In genomic region chr16:26071383-26071782, GRCh38 we compare ENCODE assay signal across 17 cellular contexts.
DNase-seq lines count a peak whose midpoint lies in the region; ATAC-seq and TF ChIP-seq lines count a peak whose summit lies in the region.
"Had no signal": no experiment of that assay in that cellular context is flagged by ENCODE, and none has a peak within 500 bp of the region (broad histone marks: within the 10 kb centered on the region; RNA-seq: fewer than 3 reads in every experiment).

No MANE protein-coding gene starts in this region.

- H3K9me3 Mint-ChIP-seq in H9 = peaks cover 0 to 2% of the 10 kb centered on the region in 2 experiments; a peak in 3 of 5 replicates
- H3K9me3 Mint-ChIP-seq in endodermal cell = peaks cover 2% of the 10 kb centered on the region
- peaks cover 3% of the 10 kb centered on the region for H3K9me3 Mint-ChIP-seq in nephron

- H2AK5ac ChIP-seq in H9 (ENCODE audit: insufficient read length, low read length) = no peak overlapping the region

- peak overlapping the region; percentile 14 for H2BK120ac ChIP-seq in H9 (ENCODE audit: low read depth, low read length, poor library complexity, severe bottlenecking)

- H3K23me2 ChIP-seq in H9 (ENCODE audit: insufficient read length, low read depth, low read length, poor library complexity, severe bottlenecking) = no peaks in the 10 kb centered on the region

- peak overlapping the region; percentile 92 for H3K18ac ChIP-seq in H9 (ENCODE audit: insufficient read length, low read depth, low read length)

- H3K79me2 ChIP-seq in H9 (ENCODE audit: insufficient read depth, low read length) = no peaks in the 10 kb centered on the region

- H2BK5ac ChIP-seq in H9 (ENCODE audit: insufficient read length, low read length) = no peak overlapping the region

- ATAC-seq in heart right ventricle = no peak
- ATAC-seq: CD8-positive, alpha-beta T cell; Panc1 had no signal

- peak overlapping the region; percentile 70; the same call in 1 of the 2 replicates for H3K14ac ChIP-seq in H9 (ENCODE audit: insufficient read depth, low read length)

- peaks cover 7% of the 10 kb centered on the region; the same call in 1 of the 2 replicates for H3K4me1 ChIP-seq in H9 (ENCODE audit: insufficient read depth, low read length)
- H3K4me1 ChIP-seq in endodermal cell (ENCODE audit: control insufficient read depth, insufficient read depth, low read length) = no peaks in the 10 kb centered on the region
- no peaks in the 10 kb centered on the region for H3K4me1 ChIP-seq in heart right ventricle

- H3T11ph ChIP-seq in H9 (ENCODE audit: low read length) = peak overlapping the region; percentile 96

- no peak overlapping the region for H3K23ac ChIP-seq in H9 (ENCODE audit: insufficient read length, low read depth, low read length)

- TF ChIP-seq CTCF in H9 (conservative IDR thresholded peaks at IDR 0.05) (no peak), endodermal cell (conservative IDR thresholded peaks at IDR 0.05) (no peak), nephron (IDR thresholded peaks at IDR 0.05; ENCODE audit: unreplicated experiment in 3 of 3) (no peak), heart right ventricle (IDR thresholded peaks at IDR 0.05) (no peak)

- no CpG with 5 or more reads among the region's 3 CpGs for WGBS in H9 (ENCODE audit: extremely low coverage, insufficient read length, low lambda C conversion rate)
- 94 to 100% methylated on average over 1 to 3 of the region's 3 CpGs for WGBS in endodermal cell (ENCODE audit: insufficient coverage in 1 of 2, insufficient read length in 1 of 2), 2 experiments
- 75 to 78% methylated on average over 3 of the region's 3 CpGs for WGBS in heart right ventricle, 2 donors

- H4K8ac ChIP-seq in H9 (replicated peaks; ENCODE audit: insufficient read length, low read depth, low read length) = no peak overlapping the region

- no peak overlapping the region for H2AFZ ChIP-seq in H9 (ENCODE audit: low read length)

- H3K56ac ChIP-seq in H9 (ENCODE audit: insufficient read length, low read depth, low read length) = no peak overlapping the region

- H3K4me3 Mint-ChIP-seq in H9 = peak overlapping the region in 1 of 2 experiments; percentile 7; a peak in 1 of 5 replicates
- no peak overlapping the region for H3K4me3 Mint-ChIP-seq in endodermal cell
- no peak overlapping the region for H3K4me3 Mint-ChIP-seq in nephron
- H3K4me3 Mint-ChIP-seq: CD8-positive, alpha-beta T cell had no signal

- no peak overlapping the region for H4K5ac ChIP-seq in H9 (ENCODE audit: insufficient read length, low read depth, low read length)

- H3K27ac ChIP-seq in H9 (ENCODE audit: insufficient read length, low read depth, low read length) (peak overlapping the region; percentile 60), endodermal cell (ENCODE audit: low read depth, low read length) (peak overlapping the region; percentile 91), heart right ventricle (no peak overlapping the region)
- H3K27ac ChIP-seq: KMS-11 had no signal

- H3K4me1 Mint-ChIP-seq in H9 (peaks cover 22 to 29% of the 10 kb centered on the region in 2 experiments), endodermal cell (peaks cover 4% of the 10 kb centered on the region), nephron (peaks cover 9% of the 10 kb centered on the region)

- no peak overlapping the region for H3K4me3 ChIP-seq in endodermal cell (ENCODE audit: low read length)
- H3K4me3 ChIP-seq in heart right ventricle = no peak overlapping the region

- H3K9ac ChIP-seq in H9 (ENCODE audit: extremely low read depth, insufficient read length, low read length) (no peak overlapping the region), endodermal cell (ENCODE audit: extremely low read depth, low read length, poor library complexity, severe bottlenecking) (no peak overlapping the region)
- H3K9ac ChIP-seq: KMS-11 had no signal

- H3K4ac ChIP-seq in H9 (ENCODE audit: low read depth, low read length) = no peak overlapping the region; the same call in 1 of the 2 replicates

- no peak overlapping the region for H3K4me2 ChIP-seq in H9 (ENCODE audit: insufficient read depth, insufficient read length, low read length)
- H3K4me2 ChIP-seq: KMS-11 had no signal

- no peak overlapping the region for H4K91ac ChIP-seq in H9 (ENCODE audit: insufficient read length, low read depth, low read length)

- no peaks in the 10 kb centered on the region for H4K20me1 ChIP-seq in H9 (ENCODE audit: control insufficient read depth, insufficient read depth, insufficient read length)

- H3K27me3 ChIP-seq in H9 (ENCODE audit: insufficient read depth, low read length) (no peaks in the 10 kb centered on the region), endodermal cell (ENCODE audit: control insufficient read depth, insufficient read depth, low read length, poor library complexity, severe bottlenecking) (no peaks in the 10 kb centered on the region), heart right ventricle (peaks cover 0 to 9% (median 0%) of the 10 kb centered on the region in 7 donors)

- DNase-seq in H9 = no peak
- no peak for DNase-seq in endodermal cell
- DNase-seq in DMS153 treated with DMSO at 0.1 percent for 48 hours (lab: John Stamatoyannopoulos, UW; ENCODE audit: unreplicated experiment) = no peak
- no peak for DNase-seq in heart right ventricle
- DNase-seq in NCI-H2171 treated with DMSO at 0.1 percent for 48 hours (lab: John Stamatoyannopoulos, UW) = no peak
- no peak for DNase-seq in NCI-H345 (lab: John Stamatoyannopoulos, UW)
- DNase-seq: CD8-positive, alpha-beta T cell; DMS153; HCEC 1CT; IMR-90; NCI-H1105 treated with DMSO at 0.1 percent for 48 hours; NCI-H2029 treated with DMSO at 0.1 percent for 48 hours; NCI-H524 treated with DMSO at 0.1 percent for 48 hours; NCI-H82 had no signal

- H3K27me3 Mint-ChIP-seq in H9 (ENCODE audit: low read depth) (no peaks in the 10 kb centered on the region; the same call in 1 of the 2 replicates), endodermal cell (ENCODE audit: insufficient read depth) (peaks cover 2% of the 10 kb centered on the region), nephron (ENCODE audit: low read depth) (no peaks in the 10 kb centered on the region)

- H3K36me3 Mint-ChIP-seq in H9 (ENCODE audit: insufficient read depth in 1 of 3, low read depth in 3 of 3) (0 out of 7 replicates have a peak, but pooled peaks cover 0 to 4% (median 0%) of the 10 kb centered on the region in 3 experiments), endodermal cell (ENCODE audit: low read depth) (no peaks in the 10 kb centered on the region), nephron (ENCODE audit: low read depth) (no peaks in the 10 kb centered on the region)
- H3K36me3 Mint-ChIP-seq: CD8-positive, alpha-beta T cell had no signal

- H3K27ac Mint-ChIP-seq in H9 (peak overlapping the region in 1 of 3 experiments; percentile 89; a peak in 2 of 7 replicates), endodermal cell (no peak overlapping the region), nephron (peak overlapping the region in 2 of 3 experiments; percentile 7 to 13)
- H3K27ac Mint-ChIP-seq: CD8-positive, alpha-beta T cell had no signal

- H3K79me1 ChIP-seq in H9 (ENCODE audit: insufficient read depth, low read depth, low read length, poor library complexity, severe bottlenecking) = no peaks in the 10 kb centered on the region

- H2BK20ac ChIP-seq in H9 (ENCODE audit: low read depth, low read length, poor library complexity, severe bottlenecking) = no peak overlapping the region

- intact Hi-C loops in heart right ventricle (cut with DNase I) = no loop called here

- H2BK15ac ChIP-seq in H9 (ENCODE audit: low read depth, low read length) = no peak overlapping the region

- H2BK12ac ChIP-seq in H9 (ENCODE audit: insufficient read length, low read depth, low read length) = no peak overlapping the region

- no peaks in the 10 kb centered on the region for H3K36me3 ChIP-seq in endodermal cell (ENCODE audit: control insufficient read depth, insufficient read depth, low read length)
- no peaks in the 10 kb centered on the region for H3K36me3 ChIP-seq in heart right ventricle

- no peaks in the 10 kb centered on the region for H3K9me3 ChIP-seq in H9 (ENCODE audit: control insufficient read depth, low read depth, low read length)
- no peaks in the 10 kb centered on the region for H3K9me3 ChIP-seq in endodermal cell (ENCODE audit: control insufficient read depth, low read length)
- peaks cover 0 to under 1% (median 0%) of the 10 kb centered on the region in 11 donors for H3K9me3 ChIP-seq in heart right ventricle

Comparison
In these comparisons a context has a peak if more than half of its experiments do, and no peak if none do; other contexts are left out.
1. H3K27ac ChIP-seq: peak in H9 (single experiment) and endodermal cell (single experiment); none in heart right ventricle (0 of 10).